In genomic region chr4:10182446-10183424, GRCh38 we compare ENCODE assay signal across 1 cellular context.
A peak's percentile ranks its signal among the peaks of the same experiment; 100 is the strongest.
TF ChIP-seq lines count a peak whose summit lies in the region.

No MANE protein-coding gene starts in this region.

TF ChIP-seq in K562, 482 proteins besides CTCF, POLR2A, EP300 and RAD21 (continued from another document and continues in another):
- TF ChIP-seq THAP7 (CRISPR knock-in tag; IDR thresholded peaks at IDR 0.05), result no peak
- no peak for TF ChIP-seq BRF2 (IDR thresholded peaks at IDR 0.05; ENCODE audit: borderline replicate concordance, insufficient read depth, insufficient read length)
- no peak for TF ChIP-seq ZNF512 (tag; IDR thresholded peaks at IDR 0.05)
- TF ChIP-seq LCOR (CRISPR knock-in tag; IDR thresholded peaks at IDR 0.05), result no peak
- no peak for TF ChIP-seq ZNF146 (CRISPR knock-in tag; IDR thresholded peaks at IDR 0.05; ENCODE audit: unreplicated experiment)
- no peak; the same call in 1 of the 2 replicates for TF ChIP-seq PKNOX1 (IDR thresholded peaks at IDR 0.05)
- no peak for TF ChIP-seq PHF20 (IDR thresholded peaks at IDR 0.05; ENCODE audit: partially characterized antibody)
- TF ChIP-seq HOXB6 (CRISPR knock-in tag; IDR thresholded peaks at IDR 0.05; ENCODE audit: borderline replicate concordance), result no peak
- TF ChIP-seq PHF8 (IDR thresholded peaks at IDR 0.05; ENCODE audit: borderline replicate concordance, low read length), result no peak
- TF ChIP-seq ZNF3 (CRISPR knock-in tag; IDR thresholded peaks at IDR 0.05), result no peak
- no peak for TF ChIP-seq ZNF507 (tag; conservative IDR thresholded peaks at IDR 0.05)
- no peak for TF ChIP-seq PHB (CRISPR knock-in tag; IDR thresholded peaks at IDR 0.05)
- TF ChIP-seq CGGBP1 (CRISPR knock-in tag; IDR thresholded peaks at IDR 0.05), result no peak
- no peak for TF ChIP-seq MYC (IDR thresholded peaks at IDR 0.05; ENCODE audit: low read depth, low read length)
- no peak for TF ChIP-seq MYC (CRISPR knock-in tag; IDR thresholded peaks at IDR 0.05; ENCODE audit: borderline replicate concordance, low read depth)
- no peak for TF ChIP-seq CCAR2 (IDR thresholded peaks at IDR 0.05; ENCODE audit: low read depth, low read length)
- no peak for TF ChIP-seq SAFB (IDR thresholded peaks at IDR 0.05; ENCODE audit: borderline replicate concordance, low read depth, low read length)
- no peak for TF ChIP-seq ZBTB8A (IDR thresholded peaks at IDR 0.05; ENCODE audit: partially characterized antibody)
- peak in 1 of 2 experiments; percentile 39; a peak in 1 of 4 replicates for TF ChIP-seq KDM4B (IDR thresholded peaks at IDR 0.05; ENCODE audit: borderline replicate concordance in 2 of 2, low read depth in 1 of 2)
- TF ChIP-seq HINFP (tag; conservative IDR thresholded peaks at IDR 0.05; ENCODE audit: low read depth), result no peak; the same call in 1 of the 2 replicates
- no peak for TF ChIP-seq PTBP1 (IDR thresholded peaks at IDR 0.05; ENCODE audit: low read depth, low read length)
- no peak for TF ChIP-seq TOE1 (IDR thresholded peaks at IDR 0.05; ENCODE audit: borderline replicate concordance)
- no peak for TF ChIP-seq TOE1 (CRISPR knock-in tag; IDR thresholded peaks at IDR 0.05; ENCODE audit: borderline replicate concordance, low read depth)
- TF ChIP-seq ZNF274 (IDR thresholded peaks at IDR 0.05; ENCODE audit: borderline replicate concordance, low read depth, low read length), result no peak
- no peak for TF ChIP-seq HMGN3 (IDR thresholded peaks at IDR 0.05; ENCODE audit: borderline replicate concordance, extremely low read depth, insufficient read length, low read depth, low read length)
- peak; percentile 1 for TF ChIP-seq CREB3 (tag; conservative IDR thresholded peaks at IDR 0.05; ENCODE audit: low read depth)
- TF ChIP-seq SNAPC5 (CRISPR knock-in tag; IDR thresholded peaks at IDR 0.05), result no peak
- 0 out of 2 replicates have a peak, but pooled peaks have one; percentile 34 for TF ChIP-seq RREB1 (CRISPR knock-in tag; IDR thresholded peaks at IDR 0.05)
- TF ChIP-seq HBP1 (CRISPR knock-in tag; IDR thresholded peaks at IDR 0.05), result no peak
- no peak for TF ChIP-seq ZNF408 (CRISPR knock-in tag; IDR thresholded peaks at IDR 0.05; ENCODE audit: low read depth)
- no peak for TF ChIP-seq PRPF4 (IDR thresholded peaks at IDR 0.05; ENCODE audit: insufficient read depth, low read depth, low read length, poor library complexity, severe bottlenecking)
- no peak; the same call in 1 of the 2 replicates for TF ChIP-seq PTTG1 (tag; IDR thresholded peaks at IDR 0.05; ENCODE audit: low read depth)
- TF ChIP-seq CREB3L1 (IDR thresholded peaks at IDR 0.05; ENCODE audit: borderline replicate concordance, low read depth), result no peak
- TF ChIP-seq THRAP3 (IDR thresholded peaks at IDR 0.05; ENCODE audit: borderline replicate concordance), result no peak
- peak; percentile 4 for TF ChIP-seq RBM25 (IDR thresholded peaks at IDR 0.05; ENCODE audit: low read depth, low read length, severe bottlenecking)
- peak; percentile 54; the same call in 1 of the 2 replicates for TF ChIP-seq SUPT5H (IDR thresholded peaks at IDR 0.05)
- no peak; the same call in 1 of the 2 replicates for TF ChIP-seq NR2C1 (IDR thresholded peaks at IDR 0.05)
- no peak; the same call in 1 of the 2 replicates for TF ChIP-seq NR2C1 (tag; IDR thresholded peaks at IDR 0.05)
- no peak for TF ChIP-seq DLX4 (CRISPR knock-in tag; IDR thresholded peaks at IDR 0.05)
- no peak for TF ChIP-seq RAD51 (IDR thresholded peaks at IDR 0.05; ENCODE audit: borderline replicate concordance, low read depth)
- TF ChIP-seq E2F1 (CRISPR knock-in tag; IDR thresholded peaks at IDR 0.05), result no peak
- no peak for TF ChIP-seq ZKSCAN1 (IDR thresholded peaks at IDR 0.05; ENCODE audit: low read depth, low read length)
- TF ChIP-seq MXI1 (IDR thresholded peaks at IDR 0.05; ENCODE audit: low read depth, low read length), result peak; percentile 66; the same call in 1 of the 2 replicates
- no peak for TF ChIP-seq MAFF (IDR thresholded peaks at IDR 0.05; ENCODE audit: low read length)
- TF ChIP-seq MIER1 (IDR thresholded peaks at IDR 0.05; ENCODE audit: low read depth), result no peak
- TF ChIP-seq CEBPG (CRISPR knock-in tag; IDR thresholded peaks at IDR 0.05), result no peak
- TF ChIP-seq CEBPG (tag; conservative IDR thresholded peaks at IDR 0.05 in 1 of 2, IDR thresholded peaks at IDR 0.05 in 1 of 2), result no peak
